1 cellular context compared by ENCODE assay signal in the genomic region with DNA sequence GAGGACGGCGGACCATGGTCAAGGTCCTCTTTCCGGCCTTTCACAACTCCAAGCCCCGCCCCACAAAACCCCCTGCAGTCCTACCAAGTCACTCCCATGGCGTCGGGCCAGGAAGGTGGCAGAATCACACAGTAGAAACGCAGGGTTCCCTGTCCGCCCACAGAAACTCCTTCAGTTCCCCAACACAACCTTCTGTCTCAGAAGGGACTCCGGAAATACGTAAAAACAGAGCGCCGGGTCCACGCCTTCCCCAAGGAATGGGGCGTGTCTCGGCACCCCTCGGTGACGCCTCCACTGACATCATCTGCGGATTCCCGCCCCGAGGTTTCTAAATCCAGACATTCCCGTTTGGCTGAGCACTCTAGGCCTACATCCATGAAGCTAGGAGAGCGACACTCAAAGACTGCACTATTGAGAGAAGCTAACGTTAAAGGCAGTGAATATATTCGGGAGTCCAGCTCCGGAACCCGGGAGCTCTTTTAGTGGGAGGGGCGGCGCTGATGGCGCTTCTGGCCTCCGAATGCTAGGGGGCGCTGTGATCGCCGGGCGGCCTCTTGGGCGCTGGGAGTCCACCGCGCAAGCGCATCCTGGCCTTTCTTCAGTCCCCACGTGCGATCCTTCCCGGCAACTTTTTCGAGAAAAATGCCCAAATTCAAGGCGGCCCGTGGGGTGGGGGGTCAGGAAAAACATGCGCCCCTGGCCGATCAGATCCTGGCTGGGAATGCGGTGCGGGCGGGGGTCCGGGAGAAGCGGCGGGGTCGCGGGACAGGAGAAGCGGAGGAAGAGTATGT.
TF ChIP-seq lines count a peak whose summit lies in the region.

A gene with protein sequence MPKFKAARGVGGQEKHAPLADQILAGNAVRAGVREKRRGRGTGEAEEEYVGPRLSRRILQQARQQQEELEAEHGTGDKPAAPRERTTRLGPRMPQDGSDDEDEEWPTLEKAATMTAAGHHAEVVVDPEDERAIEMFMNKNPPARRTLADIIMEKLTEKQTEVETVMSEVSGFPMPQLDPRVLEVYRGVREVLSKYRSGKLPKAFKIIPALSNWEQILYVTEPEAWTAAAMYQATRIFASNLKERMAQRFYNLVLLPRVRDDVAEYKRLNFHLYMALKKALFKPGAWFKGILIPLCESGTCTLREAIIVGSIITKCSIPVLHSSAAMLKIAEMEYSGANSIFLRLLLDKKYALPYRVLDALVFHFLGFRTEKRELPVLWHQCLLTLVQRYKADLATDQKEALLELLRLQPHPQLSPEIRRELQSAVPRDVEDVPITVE (plus strand): TSS at position 579 of the 791 bp plus-strand sequence. CDS start 64 bp downstream, at position 643.
A gene with protein sequence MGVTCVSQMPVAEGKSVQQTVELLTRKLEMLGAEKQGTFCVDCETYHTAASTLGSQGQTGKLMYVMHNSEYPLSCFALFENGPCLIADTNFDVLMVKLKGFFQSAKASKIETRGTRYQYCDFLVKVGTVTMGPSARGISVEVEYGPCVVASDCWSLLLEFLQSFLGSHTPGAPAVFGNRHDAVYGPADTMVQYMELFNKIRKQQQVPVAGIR (minus strand): TSS at position 219 of the 791 bp plus-strand sequence. CDS start 121 bp downstream, at position 98.

TF ChIP-seq in H1, 55 proteins besides CTCF, POLR2A, EP300 and RAD21 (continues in another document):
- peak; percentile 98 for TF ChIP-seq CREB1 (IDR thresholded peaks at IDR 0.05)
- no peak for TF ChIP-seq BACH1 (IDR thresholded peaks at IDR 0.05; ENCODE audit: low read length)
- TF ChIP-seq CHD2 (IDR thresholded peaks at IDR 0.05; ENCODE audit: low read length): no peak
- no peak for TF ChIP-seq HDAC6 (IDR thresholded peaks at IDR 0.05; ENCODE audit: low read depth, low read length)
- TF ChIP-seq, protein P1, sequence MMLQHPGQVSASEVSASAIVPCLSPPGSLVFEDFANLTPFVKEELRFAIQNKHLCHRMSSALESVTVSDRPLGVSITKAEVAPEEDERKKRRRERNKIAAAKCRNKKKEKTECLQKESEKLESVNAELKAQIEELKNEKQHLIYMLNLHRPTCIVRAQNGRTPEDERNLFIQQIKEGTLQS (IDR thresholded peaks at IDR 0.05; ENCODE audit: insufficient read depth, low read depth, low read length): peak; percentile 73
- no peak for TF ChIP-seq CBX8 (IDR thresholded peaks at IDR 0.05; ENCODE audit: borderline replicate concordance, low read depth, low read length)
- peak; percentile 78 for TF ChIP-seq SRF (IDR thresholded peaks at IDR 0.05; ENCODE audit: low read depth, low read length)
- 0 out of 2 replicates have a peak, but pooled peaks have one; percentile 7 for TF ChIP-seq CEBPB (IDR thresholded peaks at IDR 0.05; ENCODE audit: low read depth, low read length)
- TF ChIP-seq TAF7 (optimal IDR thresholded peaks at IDR 0.05; ENCODE audit: borderline replicate concordance, low read depth, low read length): peak; percentile 82
- no peak for TF ChIP-seq FOSL1 (IDR thresholded peaks at IDR 0.05; ENCODE audit: insufficient read depth, low read depth, low read length)
- TF ChIP-seq JUN (IDR thresholded peaks at IDR 0.05; ENCODE audit: low read depth, low read length): no peak
- TF ChIP-seq SIN3A (conservative IDR thresholded peaks at IDR 0.05 in 1 of 2, IDR thresholded peaks at IDR 0.05 in 1 of 2; ENCODE audit: low read depth in 1 of 2, low read length in 2 of 2): peak in 1 of 2 experiments; percentile 84; a peak in 2 of 4 replicates
- TF ChIP-seq YY1 (IDR thresholded peaks at IDR 0.05; ENCODE audit: low read depth, low read length): peak; percentile 5; the same call in 1 of the 2 replicates
- no peak for TF ChIP-seq RFX5 (IDR thresholded peaks at IDR 0.05; ENCODE audit: borderline replicate concordance, low read depth, low read length)
- TF ChIP-seq, protein P2, sequence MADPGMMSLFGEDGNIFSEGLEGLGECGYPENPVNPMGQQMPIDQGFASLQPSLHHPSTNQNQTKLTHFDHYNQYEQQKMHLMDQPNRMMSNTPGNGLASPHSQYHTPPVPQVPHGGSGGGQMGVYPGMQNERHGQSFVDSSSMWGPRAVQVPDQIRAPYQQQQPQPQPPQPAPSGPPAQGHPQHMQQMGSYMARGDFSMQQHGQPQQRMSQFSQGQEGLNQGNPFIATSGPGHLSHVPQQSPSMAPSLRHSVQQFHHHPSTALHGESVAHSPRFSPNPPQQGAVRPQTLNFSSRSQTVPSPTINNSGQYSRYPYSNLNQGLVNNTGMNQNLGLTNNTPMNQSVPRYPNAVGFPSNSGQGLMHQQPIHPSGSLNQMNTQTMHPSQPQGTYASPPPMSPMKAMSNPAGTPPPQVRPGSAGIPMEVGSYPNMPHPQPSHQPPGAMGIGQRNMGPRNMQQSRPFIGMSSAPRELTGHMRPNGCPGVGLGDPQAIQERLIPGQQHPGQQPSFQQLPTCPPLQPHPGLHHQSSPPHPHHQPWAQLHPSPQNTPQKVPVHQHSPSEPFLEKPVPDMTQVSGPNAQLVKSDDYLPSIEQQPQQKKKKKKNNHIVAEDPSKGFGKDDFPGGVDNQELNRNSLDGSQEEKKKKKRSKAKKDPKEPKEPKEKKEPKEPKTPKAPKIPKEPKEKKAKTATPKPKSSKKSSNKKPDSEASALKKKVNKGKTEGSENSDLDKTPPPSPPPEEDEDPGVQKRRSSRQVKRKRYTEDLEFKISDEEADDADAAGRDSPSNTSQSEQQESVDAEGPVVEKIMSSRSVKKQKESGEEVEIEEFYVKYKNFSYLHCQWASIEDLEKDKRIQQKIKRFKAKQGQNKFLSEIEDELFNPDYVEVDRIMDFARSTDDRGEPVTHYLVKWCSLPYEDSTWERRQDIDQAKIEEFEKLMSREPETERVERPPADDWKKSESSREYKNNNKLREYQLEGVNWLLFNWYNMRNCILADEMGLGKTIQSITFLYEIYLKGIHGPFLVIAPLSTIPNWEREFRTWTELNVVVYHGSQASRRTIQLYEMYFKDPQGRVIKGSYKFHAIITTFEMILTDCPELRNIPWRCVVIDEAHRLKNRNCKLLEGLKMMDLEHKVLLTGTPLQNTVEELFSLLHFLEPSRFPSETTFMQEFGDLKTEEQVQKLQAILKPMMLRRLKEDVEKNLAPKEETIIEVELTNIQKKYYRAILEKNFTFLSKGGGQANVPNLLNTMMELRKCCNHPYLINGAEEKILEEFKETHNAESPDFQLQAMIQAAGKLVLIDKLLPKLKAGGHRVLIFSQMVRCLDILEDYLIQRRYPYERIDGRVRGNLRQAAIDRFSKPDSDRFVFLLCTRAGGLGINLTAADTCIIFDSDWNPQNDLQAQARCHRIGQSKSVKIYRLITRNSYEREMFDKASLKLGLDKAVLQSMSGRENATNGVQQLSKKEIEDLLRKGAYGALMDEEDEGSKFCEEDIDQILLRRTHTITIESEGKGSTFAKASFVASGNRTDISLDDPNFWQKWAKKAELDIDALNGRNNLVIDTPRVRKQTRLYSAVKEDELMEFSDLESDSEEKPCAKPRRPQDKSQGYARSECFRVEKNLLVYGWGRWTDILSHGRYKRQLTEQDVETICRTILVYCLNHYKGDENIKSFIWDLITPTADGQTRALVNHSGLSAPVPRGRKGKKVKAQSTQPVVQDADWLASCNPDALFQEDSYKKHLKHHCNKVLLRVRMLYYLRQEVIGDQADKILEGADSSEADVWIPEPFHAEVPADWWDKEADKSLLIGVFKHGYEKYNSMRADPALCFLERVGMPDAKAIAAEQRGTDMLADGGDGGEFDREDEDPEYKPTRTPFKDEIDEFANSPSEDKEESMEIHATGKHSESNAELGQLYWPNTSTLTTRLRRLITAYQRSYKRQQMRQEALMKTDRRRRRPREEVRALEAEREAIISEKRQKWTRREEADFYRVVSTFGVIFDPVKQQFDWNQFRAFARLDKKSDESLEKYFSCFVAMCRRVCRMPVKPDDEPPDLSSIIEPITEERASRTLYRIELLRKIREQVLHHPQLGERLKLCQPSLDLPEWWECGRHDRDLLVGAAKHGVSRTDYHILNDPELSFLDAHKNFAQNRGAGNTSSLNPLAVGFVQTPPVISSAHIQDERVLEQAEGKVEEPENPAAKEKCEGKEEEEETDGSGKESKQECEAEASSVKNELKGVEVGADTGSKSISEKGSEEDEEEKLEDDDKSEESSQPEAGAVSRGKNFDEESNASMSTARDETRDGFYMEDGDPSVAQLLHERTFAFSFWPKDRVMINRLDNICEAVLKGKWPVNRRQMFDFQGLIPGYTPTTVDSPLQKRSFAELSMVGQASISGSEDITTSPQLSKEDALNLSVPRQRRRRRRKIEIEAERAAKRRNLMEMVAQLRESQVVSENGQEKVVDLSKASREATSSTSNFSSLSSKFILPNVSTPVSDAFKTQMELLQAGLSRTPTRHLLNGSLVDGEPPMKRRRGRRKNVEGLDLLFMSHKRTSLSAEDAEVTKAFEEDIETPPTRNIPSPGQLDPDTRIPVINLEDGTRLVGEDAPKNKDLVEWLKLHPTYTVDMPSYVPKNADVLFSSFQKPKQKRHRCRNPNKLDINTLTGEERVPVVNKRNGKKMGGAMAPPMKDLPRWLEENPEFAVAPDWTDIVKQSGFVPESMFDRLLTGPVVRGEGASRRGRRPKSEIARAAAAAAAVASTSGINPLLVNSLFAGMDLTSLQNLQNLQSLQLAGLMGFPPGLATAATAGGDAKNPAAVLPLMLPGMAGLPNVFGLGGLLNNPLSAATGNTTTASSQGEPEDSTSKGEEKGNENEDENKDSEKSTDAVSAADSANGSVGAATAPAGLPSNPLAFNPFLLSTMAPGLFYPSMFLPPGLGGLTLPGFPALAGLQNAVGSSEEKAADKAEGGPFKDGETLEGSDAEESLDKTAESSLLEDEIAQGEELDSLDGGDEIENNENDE (IDR thresholded peaks at IDR 0.05; ENCODE audit: insufficient replicate concordance, low read length): no peak
- peak; percentile 69; the same call in 1 of the 2 replicates for TF ChIP-seq GTF2F1 (IDR thresholded peaks at IDR 0.05; ENCODE audit: borderline replicate concordance, low read depth, low read length)
- TF ChIP-seq, protein P3, sequence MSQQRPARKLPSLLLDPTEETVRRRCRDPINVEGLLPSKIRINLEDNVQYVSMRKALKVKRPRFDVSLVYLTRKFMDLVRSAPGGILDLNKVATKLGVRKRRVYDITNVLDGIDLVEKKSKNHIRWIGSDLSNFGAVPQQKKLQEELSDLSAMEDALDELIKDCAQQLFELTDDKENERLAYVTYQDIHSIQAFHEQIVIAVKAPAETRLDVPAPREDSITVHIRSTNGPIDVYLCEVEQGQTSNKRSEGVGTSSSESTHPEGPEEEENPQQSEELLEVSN (IDR thresholded peaks at IDR 0.05): peak; percentile 74; the same call in 1 of the 2 replicates
- peak; percentile 69 for TF ChIP-seq JUND (IDR thresholded peaks at IDR 0.05; ENCODE audit: low read length)
- TF ChIP-seq SUZ12 (IDR thresholded peaks at IDR 0.05; ENCODE audit: low read length): no peak
- TF ChIP-seq ASH2L (IDR thresholded peaks at IDR 0.05; ENCODE audit: low read length): peak; percentile 86
- TF ChIP-seq NRF1 (IDR thresholded peaks at IDR 0.05; ENCODE audit: low read depth, low read length): peak; percentile 70
- TF ChIP-seq EGR1 (IDR thresholded peaks at IDR 0.05; ENCODE audit: borderline replicate concordance, low read depth, low read length): peak; percentile 57; the same call in 1 of the 2 replicates
- TF ChIP-seq NANOG (IDR thresholded peaks at IDR 0.05; ENCODE audit: insufficient read depth, low read depth, low read length, poor library complexity, severe bottlenecking): no peak
- no peak for TF ChIP-seq TCF12 (IDR thresholded peaks at IDR 0.05; ENCODE audit: low read depth, low read length)
- no peak for TF ChIP-seq TEAD4 (IDR thresholded peaks at IDR 0.05; ENCODE audit: low read depth, low read length)
- TF ChIP-seq, protein P4, sequence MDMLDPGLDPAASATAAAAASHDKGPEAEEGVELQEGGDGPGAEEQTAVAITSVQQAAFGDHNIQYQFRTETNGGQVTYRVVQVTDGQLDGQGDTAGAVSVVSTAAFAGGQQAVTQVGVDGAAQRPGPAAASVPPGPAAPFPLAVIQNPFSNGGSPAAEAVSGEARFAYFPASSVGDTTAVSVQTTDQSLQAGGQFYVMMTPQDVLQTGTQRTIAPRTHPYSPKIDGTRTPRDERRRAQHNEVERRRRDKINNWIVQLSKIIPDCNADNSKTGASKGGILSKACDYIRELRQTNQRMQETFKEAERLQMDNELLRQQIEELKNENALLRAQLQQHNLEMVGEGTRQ (IDR thresholded peaks at IDR 0.05; ENCODE audit: low read length): no peak
- peak; percentile 79 for TF ChIP-seq TBP (IDR thresholded peaks at IDR 0.05; ENCODE audit: low read depth, low read length)
- peak; percentile 94 for TF ChIP-seq PHF8 (conservative IDR thresholded peaks at IDR 0.05; ENCODE audit: low read depth, low read length)
- TF ChIP-seq SP4 (IDR thresholded peaks at IDR 0.05; ENCODE audit: low read length): peak; percentile 95
- peak; percentile 49; the same call in 1 of the 2 replicates for TF ChIP-seq POLR2AphosphoS5 (IDR thresholded peaks at IDR 0.05; ENCODE audit: low read depth, low read length)
- TF ChIP-seq RXRA (IDR thresholded peaks at IDR 0.05; ENCODE audit: insufficient read depth, low read depth, low read length): no peak
- no peak for TF ChIP-seq CBX5 (IDR thresholded peaks at IDR 0.05; ENCODE audit: low read depth, low read length)
- TF ChIP-seq KDM1A (IDR thresholded peaks at IDR 0.05; ENCODE audit: borderline replicate concordance, low read length): no peak
- TF ChIP-seq, protein P5, sequence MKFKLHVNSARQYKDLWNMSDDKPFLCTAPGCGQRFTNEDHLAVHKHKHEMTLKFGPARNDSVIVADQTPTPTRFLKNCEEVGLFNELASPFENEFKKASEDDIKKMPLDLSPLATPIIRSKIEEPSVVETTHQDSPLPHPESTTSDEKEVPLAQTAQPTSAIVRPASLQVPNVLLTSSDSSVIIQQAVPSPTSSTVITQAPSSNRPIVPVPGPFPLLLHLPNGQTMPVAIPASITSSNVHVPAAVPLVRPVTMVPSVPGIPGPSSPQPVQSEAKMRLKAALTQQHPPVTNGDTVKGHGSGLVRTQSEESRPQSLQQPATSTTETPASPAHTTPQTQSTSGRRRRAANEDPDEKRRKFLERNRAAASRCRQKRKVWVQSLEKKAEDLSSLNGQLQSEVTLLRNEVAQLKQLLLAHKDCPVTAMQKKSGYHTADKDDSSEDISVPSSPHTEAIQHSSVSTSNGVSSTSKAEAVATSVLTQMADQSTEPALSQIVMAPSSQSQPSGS (IDR thresholded peaks at IDR 0.05; ENCODE audit: low read length): peak; percentile 94
- TF ChIP-seq RBBP5 (IDR thresholded peaks at IDR 0.05; ENCODE audit: borderline replicate concordance, low read depth, low read length): peak; percentile 87; the same call in 1 of the 2 replicates
- TF ChIP-seq RNF2 (IDR thresholded peaks at IDR 0.05; ENCODE audit: borderline replicate concordance, low read depth, low read length, missing control alignments, poor library complexity, severe bottlenecking): no peak
- peak; percentile 77 for TF ChIP-seq SP2 (IDR thresholded peaks at IDR 0.05; ENCODE audit: low read length)
- TF ChIP-seq SP1 (IDR thresholded peaks at IDR 0.05; ENCODE audit: low read depth, low read length): peak; percentile 81; the same call in 1 of the 2 replicates
- no peak for TF ChIP-seq SIRT6 (IDR thresholded peaks at IDR 0.05; ENCODE audit: low read length)
- peak; percentile 89 for TF ChIP-seq TAF1 (IDR thresholded peaks at IDR 0.05; ENCODE audit: low read depth, low read length)
- TF ChIP-seq SAP30 (IDR thresholded peaks at IDR 0.05; ENCODE audit: insufficient read depth, insufficient replicate concordance, low read length): no peak
- TF ChIP-seq, protein P6, sequence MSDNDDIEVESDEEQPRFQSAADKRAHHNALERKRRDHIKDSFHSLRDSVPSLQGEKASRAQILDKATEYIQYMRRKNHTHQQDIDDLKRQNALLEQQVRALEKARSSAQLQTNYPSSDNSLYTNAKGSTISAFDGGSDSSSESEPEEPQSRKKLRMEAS (IDR thresholded peaks at IDR 0.05): peak; percentile 87
- peak; percentile 77 for TF ChIP-seq KDM5A (IDR thresholded peaks at IDR 0.05; ENCODE audit: low read length)
- no peak for TF ChIP-seq EZH2 (IDR thresholded peaks at IDR 0.05; ENCODE audit: low read depth, low read length, severe bottlenecking)
- TF ChIP-seq MAFK (IDR thresholded peaks at IDR 0.05; ENCODE audit: low read depth, low read length): no peak
- TF ChIP-seq HDAC2 (IDR thresholded peaks at IDR 0.05; ENCODE audit: borderline replicate concordance in 1 of 2, low read depth in 2 of 2, low read length in 2 of 2): peak; percentile 8 to 29; a peak in 1 of 4 replicates
